8 cellular contexts compared by ENCODE assay signal in genomic region chr4:40255722-40256281, GRCh38. TPM values are rescaled to one million over a fixed set of nuclear protein-coding genes. Genes with fewer than 3 reads are reported as not detected.
DNase-seq lines count a peak whose midpoint lies in the region; ATAC-seq and TF ChIP-seq lines count a peak whose summit lies in the region.

No MANE protein-coding gene starts in this region.

- no peaks in the 10 kb centered on the region for H3K36me3 Mint-ChIP-seq in nephron progenitor cell (ENCODE audit: low read depth)

- TF ChIP-seq POLR2A in sigmoid colon (IDR thresholded peaks at IDR 0.05), result no peak

- H3K27ac ChIP-seq in lung (ENCODE audit: low read depth in 1 of 2, low read length in 1 of 2), result no peak overlapping the region
- H3K27ac ChIP-seq in sigmoid colon, result peak overlapping the region in 1 of 4 donors; percentile 40

- ATAC-seq in lung (ENCODE audit: insufficient read depth, low FRiP score) (peak; percentile 57), HG02678 (IDR thresholded peaks at IDR 0.05; ENCODE audit: unreplicated experiment) (no peak)

- H3K9me3 Mint-ChIP-seq in nephron progenitor cell, result peaks cover 8% of the 10 kb centered on the region

- H3K27me3 Mint-ChIP-seq in nephron progenitor cell (ENCODE audit: low read depth, poor library complexity), result peaks cover 10% of the 10 kb centered on the region

- DNase-seq in AG20443 (ENCODE audit: low spot score), result peak; percentile 85
- peak; percentile 87 for DNase-seq in HPDE6-E6E7 (ENCODE audit: extremely low spot score)
- DNase-seq in amniotic epithelial cell (ENCODE audit: low read depth), result peak; percentile 99
- no peak for DNase-seq in lung (ENCODE audit: low spot score)
- no peak for DNase-seq in DMS79 (lab: John Stamatoyannopoulos, UW)
- DNase-seq in nephron progenitor cell, result no peak
- DNase-seq in sigmoid colon, result no peak

- H3K4me3 ChIP-seq in lung (no peak overlapping the region), sigmoid colon (no peak overlapping the region)

- intact Hi-C loops in sigmoid colon (cut with DNase I), result no loop called here

- H3K27me3 ChIP-seq in lung (ENCODE audit: control insufficient read depth, insufficient read depth) (no peaks in the 10 kb centered on the region), sigmoid colon (no peaks in the 10 kb centered on the region)

- no peaks in the 10 kb centered on the region for H3K9me3 ChIP-seq in lung (ENCODE audit: control insufficient read depth in 2 of 2, insufficient read depth in 1 of 2, low read length in 1 of 2)
- no peaks in the 10 kb centered on the region for H3K9me3 ChIP-seq in sigmoid colon

- no peak for TF ChIP-seq CTCF in lung (IDR thresholded peaks at IDR 0.05; ENCODE audit: control extremely low read depth, extremely low read depth)
- no peak for TF ChIP-seq CTCF in nephron progenitor cell (IDR thresholded peaks at IDR 0.05)
- no peak for TF ChIP-seq CTCF in sigmoid colon (IDR thresholded peaks at IDR 0.05)

- H3K4me1 Mint-ChIP-seq in nephron progenitor cell, result peaks cover 33% of the 10 kb centered on the region

- H3K36me3 ChIP-seq in lung (ENCODE audit: control insufficient read depth in 2 of 2, insufficient read depth in 2 of 2, low read length in 2 of 2), result no peaks in the 10 kb centered on the region
- H3K36me3 ChIP-seq in sigmoid colon, result no peaks in the 10 kb centered on the region

- no peak for TF ChIP-seq EP300 in sigmoid colon (IDR thresholded peaks at IDR 0.05)

- H3K4me1 ChIP-seq in lung (ENCODE audit: control insufficient read depth in 2 of 2, insufficient read depth in 2 of 2, low read length in 2 of 2) (no peaks in the 10 kb centered on the region), sigmoid colon (peaks cover 0 to 10% (median 9%) of the 10 kb centered on the region in 4 donors)

- H3K27ac Mint-ChIP-seq in nephron progenitor cell, result no peak overlapping the region

- H3K4me3 Mint-ChIP-seq in nephron progenitor cell, result no peak overlapping the region

- WGBS in lung, 2 donors, result 56 to 73% methylated on average over 1 of the region's 1 CpG
- 30 to 51% methylated on average over 1 of the region's 1 CpG for WGBS in sigmoid colon, 2 donors

RNA-seq across cellular contexts. Expression of gene RHOH, which starts 59.0 kb away (rescaled TPM):
- total RNA-seq in lung, result 10 to 100 TPM in 1 of 2 donors, 1 to 10 TPM in 1; 8.3 to 12.9 TPM
- polyA plus RNA-seq in lung, result 10 to 100 TPM in 1 of 2 donors, 1 to 10 TPM in 1; 1.2 to 35.8 TPM
- 1 to 10 TPM in 2 of 4 donors, under 1 TPM in 2; 0.49 to 1.4 (median 1.0) TPM for total RNA-seq in sigmoid colon
- 10 to 100 TPM in 1 of 3 donors, 1 to 10 TPM in 2; 2.5 to 38.8 (median 4.2) TPM for polyA plus RNA-seq in sigmoid colon

Comparison
In these comparisons a context has a peak if more than half of its experiments do, and no peak if none do; other contexts are left out.
1. DNase-seq: peak in AG20443 (single experiment), HPDE6-E6E7 (single experiment) and amniotic epithelial cell (single experiment); none in lung (single experiment), DMS79 (single experiment), nephron progenitor cell (single experiment) and sigmoid colon (single experiment).